11 cellular contexts compared by ENCODE assay signal in the genomic region with DNA sequence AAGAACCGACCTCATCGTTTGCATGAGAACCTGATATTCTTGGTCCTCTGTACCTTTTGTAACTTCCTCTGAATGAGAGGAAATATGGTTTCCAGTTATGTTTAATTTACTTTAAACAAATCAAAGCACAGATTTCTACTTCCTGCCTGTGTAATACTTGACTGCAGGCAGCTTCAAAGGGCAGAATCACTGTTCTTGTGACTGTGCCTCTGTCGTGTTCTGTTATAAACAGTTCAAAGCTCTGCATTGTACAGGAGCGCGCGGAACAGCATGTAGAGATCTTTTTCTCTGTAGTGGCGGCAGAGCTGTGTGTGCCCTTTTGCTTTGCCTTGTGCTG.
A peak's percentile ranks its signal among the peaks of the same experiment; 100 is the strongest.
DNase-seq lines count a peak whose midpoint lies in the region; ATAC-seq and TF ChIP-seq lines count a peak whose summit lies in the region.
"Had no signal": no experiment of that assay in that cellular context is flagged by ENCODE, and none has a peak within 500 bp of the region (broad histone marks: within the 10 kb centered on the region; RNA-seq: fewer than 3 reads in every experiment).

No MANE protein-coding gene starts in this region.

- in situ Hi-C loops in GM13977 (cut with MboI; ENCODE audit: low pct_unique_long_range_greater_than_20kb, low sequenced_read_pairs, unreplicated experiment), result no loop called here

- H3K36me3 Mint-ChIP-seq in activated naive CD4-positive, alpha-beta T cell treated with anti-CD3 and anti-CD28 coated beads, Interleukin-2, amount 50 U/mL, for 72 hours, result no peaks in the 10 kb centered on the region

- H3K27ac Mint-ChIP-seq in activated naive CD4-positive, alpha-beta T cell treated with anti-CD3 and anti-CD28 coated beads, Interleukin-2, amount 50 U/mL, for 72 hours, result peak overlapping the region; percentile 19 to 75

- ATAC-seq in activated naive CD4-positive, alpha-beta T cell treated with anti-CD3 and anti-CD28 coated beads, Interleukin-2, amount 50 U/mL, for 72 hours, result peak; percentile 89 to 96
- ATAC-seq in HG03520 (IDR thresholded peaks at IDR 0.05; ENCODE audit: unreplicated experiment), result no peak
- no peak for ATAC-seq in GM21390 (IDR thresholded peaks at IDR 0.05; ENCODE audit: unreplicated experiment)

- no peak for TF ChIP-seq CTCF in GM13977 (IDR thresholded peaks at IDR 0.05; ENCODE audit: extremely low read depth, insufficient read depth, missing control alignments)

- DNase-seq in GM13977 (ENCODE audit: low spot score) (peak; percentile 24), T-helper 1 cell (peak in 3 of 5 donors; percentile 19 to 78 (median 52)), mesenteric fat pad (ENCODE audit: low spot score) (peak; percentile 4), NCI-H187 (lab: John Stamatoyannopoulos, UW) (no peak), HUDEP-2 (lab: John Stamatoyannopoulos, UW; ENCODE audit: unreplicated experiment in 76 of 76) (no peak)
- DNase-seq in activated naive CD4-positive, alpha-beta T cell treated with anti-CD3 and anti-CD28 coated beads, Interleukin-2, amount 50 U/mL, for 72 hours (ENCODE audit: low spot score in 2 of 2), result no peak
- DNase-seq: NCI-H748 treated with DMSO at 0.1 percent for 48 hours; stimulated activated CD4-positive, alpha-beta T cell treated with anti-CD3 and anti-CD28 coated beads, Interleukin-2, amount 100 ng/mL, for 48 hours; SW 1271 had no signal

- peaks cover 0 to 4% of the 10 kb centered on the region in 2 donors for H3K9me3 Mint-ChIP-seq in activated naive CD4-positive, alpha-beta T cell treated with anti-CD3 and anti-CD28 coated beads, Interleukin-2, amount 50 U/mL, for 72 hours

Comparison
In these comparisons a context has a peak if more than half of its experiments do, and no peak if none do; other contexts are left out.
1. DNase-seq: peak in GM13977 (single experiment), T-helper 1 cell (3 of 5) and mesenteric fat pad (single experiment); none in activated naive CD4-positive, alpha-beta T cell treated with anti-CD3 and anti-CD28 coated beads, Interleukin-2, amount 50 U/mL, for 72 hours (0 of 2), NCI-H187 (0 of 2) and HUDEP-2 (0 of 76).
2. ATAC-seq: peak in activated naive CD4-positive, alpha-beta T cell treated with anti-CD3 and anti-CD28 coated beads, Interleukin-2, amount 50 U/mL, for 72 hours (2 of 2); none in HG03520 (single experiment) and GM21390 (single experiment).